In genomic region chr17:40330850-40331470, GRCh38 we compare ENCODE assay signal across 10 cellular contexts. TPM values are rescaled to one million over a fixed set of nuclear protein-coding genes. Genes with fewer than 3 reads are reported as not detected.
DNase-seq lines count a peak whose midpoint lies in the region; ATAC-seq, FAIRE-seq and TF ChIP-seq lines count a peak whose summit lies in the region.
"Had no signal": no experiment of that assay in that cellular context is flagged by ENCODE, and none has a peak within 500 bp of the region (broad histone marks: within the 10 kb centered on the region; RNA-seq: fewer than 3 reads in every experiment).

No MANE protein-coding gene starts in this region.

- BruUV-seq in HepG2 (replicated peaks; lab: Mats Ljungman, UMichigan) = no TSS peak

- H3K79me2 ChIP-seq in KMS-11 (ENCODE audit: insufficient read depth, low read depth) = peaks cover 100% of the 10 kb centered on the region
- H3K79me2 ChIP-seq in HepG2 (ENCODE audit: insufficient read depth, low read length) = peaks cover 19% of the 10 kb centered on the region

- TF ChIP-seq EP300 in HepG2 (IDR thresholded peaks at IDR 0.05; ENCODE audit: low read depth in 2 of 2, low read length in 2 of 2) (no peak), HepG2 (CRISPR knock-in tag; IDR thresholded peaks at IDR 0.05; ENCODE audit: borderline replicate concordance) (no peak)

- H3K36me3 Mint-ChIP-seq in activated naive CD4-positive, alpha-beta T cell treated with anti-CD3 and anti-CD28 coated beads, Interleukin-2, amount 50 U/mL, for 72 hours = peaks cover 0 to 20% of the 10 kb centered on the region in 2 donors

- H3K27ac Mint-ChIP-seq in activated naive CD4-positive, alpha-beta T cell treated with anti-CD3 and anti-CD28 coated beads, Interleukin-2, amount 50 U/mL, for 72 hours = peak overlapping the region; percentile 33 to 80

- H3K4me3 ChIP-seq in KMS-11 (IDR thresholded peaks at IDR 0.05; ENCODE audit: insufficient read depth, low read depth, low read length) (no peak overlapping the region), HepG2 (replicated peaks in 1 of 3; ENCODE audit: insufficient read depth in 1 of 3, low read depth in 2 of 3, low read length in 3 of 3) (no peak overlapping the region), stomach smooth muscle (ENCODE audit: low read length in 2 of 2) (peak overlapping the region; percentile 52 to 57)

- in situ Hi-C loops in HepG2 (cut with HindIII; ENCODE audit: extremely low pct_ligation_motif_present, low pct_unique_long_range_greater_than_20kb) (no loop called here), GM13977 (cut with MboI; ENCODE audit: low pct_unique_long_range_greater_than_20kb, low sequenced_read_pairs, unreplicated experiment) (no loop called here)

- WGBS in HepG2 (ENCODE audit: low lambda C conversion rate) = 99% methylated on average over 9 of the region's 10 CpGs

- peak overlapping the region; percentile 48; the same call in 1 of the 2 replicates for H3K4me2 ChIP-seq in KMS-11
- H3K4me2 ChIP-seq in HepG2 (ENCODE audit: low read depth, low read length) = no peak overlapping the region

- H3K36me3 ChIP-seq in KMS-11 (ENCODE audit: insufficient read depth) = no peaks in the 10 kb centered on the region
- peaks cover 0 to 6% of the 10 kb centered on the region in 2 experiments; a peak in 1 of 5 replicates for H3K36me3 ChIP-seq in HepG2 (replicated peaks in 1 of 2; ENCODE audit: control insufficient read depth in 1 of 2, insufficient read depth in 2 of 2, low read length in 2 of 2)
- H3K36me3 ChIP-seq in stomach smooth muscle (ENCODE audit: control insufficient read depth in 2 of 2, insufficient read depth in 2 of 2, low read length in 2 of 2) = peaks cover 0 to 5% of the 10 kb centered on the region in 2 donors

- intact Hi-C loops in HepG2 (cut with micrococcal nuclease; ENCODE audit: unreplicated experiment) = no loop called here

- no peaks in the 10 kb centered on the region for H3K9me3 Mint-ChIP-seq in activated naive CD4-positive, alpha-beta T cell treated with anti-CD3 and anti-CD28 coated beads, Interleukin-2, amount 50 U/mL, for 72 hours

- POLR2A ChIA-PET in HepG2 (lab: Yijun Ruan, JAX) = interaction anchor here (0.7 to 2.0 kb wide), 9 partner anchors 10 to 24 kb away, joined by 3 to 8 read pairs (median 4); no protein-coding TSS in a partner anchor

- H3K9ac ChIP-seq in KMS-11 (no peak overlapping the region), HepG2 (ENCODE audit: insufficient read depth, low read depth, low read length) (no peak overlapping the region), stomach smooth muscle (ENCODE audit: low read length in 2 of 2) (peak overlapping the region in 1 of 2 donors; percentile 62)

- no peaks in the 10 kb centered on the region for H3K9me3 ChIP-seq in HepG2 (ENCODE audit: low read length)
- no peaks in the 10 kb centered on the region for H3K9me3 ChIP-seq in stomach smooth muscle (ENCODE audit: control insufficient read depth in 2 of 2, low read length in 2 of 2)

- ATAC-seq in activated naive CD4-positive, alpha-beta T cell treated with anti-CD3 and anti-CD28 coated beads, Interleukin-2, amount 50 U/mL, for 72 hours = no peak
- ATAC-seq in HepG2 = no peak

- TF ChIP-seq CTCF in KMS-11 (conservative IDR thresholded peaks at IDR 0.05; ENCODE audit: low read depth, low read length) = no peak
- no peak for TF ChIP-seq CTCF in HepG2 (CRISPR knock-in tag; IDR thresholded peaks at IDR 0.05)
- no peak for TF ChIP-seq CTCF in GM13977 (IDR thresholded peaks at IDR 0.05; ENCODE audit: extremely low read depth, insufficient read depth, missing control alignments)

- H3K27me3 ChIP-seq in KMS-11 (ENCODE audit: insufficient read depth, low read depth) (no peaks in the 10 kb centered on the region), HepG2 (ENCODE audit: control insufficient read depth in 1 of 2, insufficient read depth in 2 of 2, low read length in 2 of 2) (no peaks in the 10 kb centered on the region), stomach smooth muscle (ENCODE audit: control insufficient read depth in 1 of 2, insufficient read depth in 2 of 2, low read length in 2 of 2) (no peaks in the 10 kb centered on the region)

- no peak for FAIRE-seq in HepG2 (lab: Jason Lieb, UNC)
- no peak for FAIRE-seq in GM12891 (lab: Jason Lieb, UNC)

- no peak for TF ChIP-seq RAD21 in HepG2 (CRISPR knock-in tag; IDR thresholded peaks at IDR 0.05)

- no peak overlapping the region for H3K27ac ChIP-seq in KMS-11
- no peak overlapping the region for H3K27ac ChIP-seq in HepG2 (ENCODE audit: extremely low read length, insufficient read depth, low read length)
- H3K27ac ChIP-seq in stomach smooth muscle (ENCODE audit: low read length) = peak overlapping the region; percentile 84

- H3K4me1 ChIP-seq in KMS-11 (ENCODE audit: low read depth, poor library complexity, severe bottlenecking) (peaks cover 84% of the 10 kb centered on the region), HepG2 (ENCODE audit: insufficient read depth, low read length) (peaks cover 85% of the 10 kb centered on the region), stomach smooth muscle (ENCODE audit: control insufficient read depth, insufficient read depth, low read length) (peaks cover 81% of the 10 kb centered on the region)

- H4K20me1 ChIP-seq in KMS-11 (ENCODE audit: insufficient read depth) = peaks cover 24% of the 10 kb centered on the region; the same call in 1 of the 2 replicates
- peaks cover 18% of the 10 kb centered on the region for H4K20me1 ChIP-seq in HepG2 (ENCODE audit: insufficient read depth, low read length)

- TF ChIP-seq POLR2A in HepG2 (IDR thresholded peaks at IDR 0.05; ENCODE audit: insufficient read depth in 1 of 2, low read depth in 2 of 2, low read length in 2 of 2) (no peak), GM12891 (IDR thresholded peaks at IDR 0.05; ENCODE audit: low read depth, low read length) (no peak)

- no peak overlapping the region for H2AFZ ChIP-seq in KMS-11 (ENCODE audit: low read depth)
- H2AFZ ChIP-seq in HepG2 (ENCODE audit: low read length) = no peak overlapping the region

- DNase-seq in activated naive CD4-positive, alpha-beta T cell treated with anti-CD3 and anti-CD28 coated beads, Interleukin-2, amount 50 U/mL, for 72 hours (ENCODE audit: low spot score in 2 of 2) = no peak
- DNase-seq in HepG2 (ENCODE audit: low spot score) = no peak
- DNase-seq in NOMO-1 (lab: John Stamatoyannopoulos, UW; ENCODE audit: unreplicated experiment in 2 of 2) = no peak
- no peak for DNase-seq in GM12891 (ENCODE audit: insufficient read length, low spot score)
- no peak for DNase-seq in GM13977 (ENCODE audit: low spot score)
- DNase-seq: activated CD4-positive, CD25-positive, alpha-beta regulatory T cell treated with anti-CD3 and anti-CD28 coated beads, Interleukin-2, amount 50 U/mL, for 72 hours; MM.1S; stimulated activated CD8-positive, alpha-beta memory T cell treated with anti-CD3 and anti-CD28 coated beads, Interleukin-4, amount 100 ng/mL, for 48 hours had no signal

- CTCF ChIA-PET in HepG2 (lab: Yijun Ruan, JAX; ENCODE audit: low intra/inter-chr PET ratio, low total read pairs) = no interaction called here

RNA-seq across cellular contexts. Expression of gene RARA, which starts 22.0 kb away (rescaled TPM):
- 10 to 100 TPM; 21.0 to 23.0 TPM for total RNA-seq in activated naive CD4-positive, alpha-beta T cell treated with anti-CD3 and anti-CD28 coated beads, Interleukin-2, amount 50 U/mL, for 72 hours
- total RNA-seq in HepG2 (2016; rRNA removed; fragmentation: Illumina TruSeq; extraction: Trizol) = 8.6 and 8.9 TPM in 2 replicates
- 3.2 and 3.7 TPM in 2 replicates for total RNA-seq in HepG2 (2016; cell fraction: cytosol; rRNA removed; fragmentation: Illumina TruSeq; extraction: Trizol; ENCODE audit: low read depth)
- total RNA-seq in HepG2 (2016; cell fraction: insoluble cytoplasmic fraction; rRNA removed; fragmentation: Illumina TruSeq; extraction: Trizol) = 6.7 and 9.5 TPM in 2 replicates
- 8.2 and 11.1 TPM in 2 replicates for total RNA-seq in HepG2 (2016; cell fraction: membrane; rRNA removed; fragmentation: Illumina TruSeq; extraction: Trizol)
- total RNA-seq in HepG2 (2016; cell fraction: nucleus; rRNA removed; fragmentation: Illumina TruSeq; extraction: Trizol) = 6.0 and 7.0 TPM in 2 replicates
- polyA plus RNA-seq in HepG2 (2011; rRNA removed) = 6.0 and 6.4 TPM in 2 replicates
- polyA plus RNA-seq in HepG2 (2011; cell fraction: cytosol; rRNA removed) = 2.2 and 3.8 TPM in 2 replicates
- polyA plus RNA-seq in HepG2 (2011; cell fraction: nucleus; rRNA removed) = 13.2 and 13.3 TPM in 2 replicates
- polyA plus RNA-seq in HepG2 (2012) = 15.4 and 16.1 TPM in 2 replicates
- 3.8 and 5.4 TPM in 2 replicates for polyA plus RNA-seq in HepG2 (2016; cell fraction: cytosol; fragmentation: Illumina TruSeq; extraction: Trizol; ENCODE audit: low read depth)
- 12.7 and 17.8 TPM in 2 replicates for polyA plus RNA-seq in HepG2 (2016; cell fraction: insoluble cytoplasmic fraction; fragmentation: Illumina TruSeq; extraction: Trizol; ENCODE audit: low read depth)
- polyA plus RNA-seq in HepG2 (2016; cell fraction: membrane; fragmentation: Illumina TruSeq; extraction: Trizol; ENCODE audit: low read depth) = 9.6 and 13.8 TPM in 2 replicates
- 19.0 and 19.4 TPM in 2 replicates for polyA plus RNA-seq in HepG2 (2016; cell fraction: nucleus; fragmentation: Illumina TruSeq; extraction: Trizol; ENCODE audit: insufficient read depth, low read depth)
- polyA minus RNA-seq in HepG2 (2011; rRNA and poly(A)+ RNA removed; ENCODE audit: low replicate concordance) = 6.4 and 11.7 TPM in 2 replicates
- polyA minus RNA-seq in HepG2 (2011; cell fraction: cytosol; rRNA and poly(A)+ RNA removed) = 6.7 and 8.2 TPM in 2 replicates
- polyA minus RNA-seq in HepG2 (2011; cell fraction: nucleus; rRNA and poly(A)+ RNA removed) = 5.2 and 6.7 TPM in 2 replicates
- 24.8 TPM for polyA plus RNA-seq in GM12891 (2012; ENCODE audit: low read depth, missing spikeins)

RNA-seq across cellular contexts. Expression of gene GJD3, which starts 33.6 kb away (rescaled TPM):
- total RNA-seq in activated naive CD4-positive, alpha-beta T cell treated with anti-CD3 and anti-CD28 coated beads, Interleukin-2, amount 50 U/mL, for 72 hours = not detected
- total RNA-seq in HepG2 (2016; rRNA removed; fragmentation: Illumina TruSeq; extraction: Trizol) = not detected in 2 replicates
- not detected in 2 replicates for total RNA-seq in HepG2 (2016; cell fraction: cytosol; rRNA removed; fragmentation: Illumina TruSeq; extraction: Trizol; ENCODE audit: low read depth)
- not detected in 2 replicates for total RNA-seq in HepG2 (2016; cell fraction: insoluble cytoplasmic fraction; rRNA removed; fragmentation: Illumina TruSeq; extraction: Trizol)
- not detected in 2 replicates for total RNA-seq in HepG2 (2016; cell fraction: membrane; rRNA removed; fragmentation: Illumina TruSeq; extraction: Trizol)
- total RNA-seq in HepG2 (2016; cell fraction: nucleus; rRNA removed; fragmentation: Illumina TruSeq; extraction: Trizol) = not detected in 2 replicates
- polyA plus RNA-seq in HepG2 (2011; rRNA removed) = not detected in 2 replicates
- not detected in 2 replicates for polyA plus RNA-seq in HepG2 (2011; cell fraction: cytosol; rRNA removed)
- not detected in 2 replicates for polyA plus RNA-seq in HepG2 (2011; cell fraction: nucleus; rRNA removed)
- polyA plus RNA-seq in HepG2 (2012) = not detected in 2 replicates
- polyA plus RNA-seq in HepG2 (2016; cell fraction: cytosol; fragmentation: Illumina TruSeq; extraction: Trizol; ENCODE audit: low read depth) = not detected in 2 replicates
- not detected in 2 replicates for polyA plus RNA-seq in HepG2 (2016; cell fraction: insoluble cytoplasmic fraction; fragmentation: Illumina TruSeq; extraction: Trizol; ENCODE audit: low read depth)
- not detected in 2 replicates for polyA plus RNA-seq in HepG2 (2016; cell fraction: membrane; fragmentation: Illumina TruSeq; extraction: Trizol; ENCODE audit: low read depth)
- polyA plus RNA-seq in HepG2 (2016; cell fraction: nucleus; fragmentation: Illumina TruSeq; extraction: Trizol; ENCODE audit: insufficient read depth, low read depth) = not detected in 2 replicates
- not detected in 2 replicates for polyA minus RNA-seq in HepG2 (2011; rRNA and poly(A)+ RNA removed; ENCODE audit: low replicate concordance)
- polyA minus RNA-seq in HepG2 (2011; cell fraction: cytosol; rRNA and poly(A)+ RNA removed) = not detected in 2 replicates
- not detected in 2 replicates for polyA minus RNA-seq in HepG2 (2011; cell fraction: nucleus; rRNA and poly(A)+ RNA removed)
- 0.21 TPM for polyA plus RNA-seq in GM12891 (2012; ENCODE audit: low read depth, missing spikeins)

RNA-seq across cellular contexts. Expression of gene CDC6, which starts 43.3 kb away (rescaled TPM):
- total RNA-seq in activated naive CD4-positive, alpha-beta T cell treated with anti-CD3 and anti-CD28 coated beads, Interleukin-2, amount 50 U/mL, for 72 hours = 10 to 100 TPM; 81.8 to 86.7 TPM
- total RNA-seq in HepG2 (2016; rRNA removed; fragmentation: Illumina TruSeq; extraction: Trizol) = 114 and 154 TPM in 2 replicates
- 24.3 and 27.3 TPM in 2 replicates for total RNA-seq in HepG2 (2016; cell fraction: cytosol; rRNA removed; fragmentation: Illumina TruSeq; extraction: Trizol; ENCODE audit: low read depth)
- 117 and 162 TPM in 2 replicates for total RNA-seq in HepG2 (2016; cell fraction: insoluble cytoplasmic fraction; rRNA removed; fragmentation: Illumina TruSeq; extraction: Trizol)
- total RNA-seq in HepG2 (2016; cell fraction: membrane; rRNA removed; fragmentation: Illumina TruSeq; extraction: Trizol) = 42.3 and 51.8 TPM in 2 replicates
- 89.2 and 89.6 TPM in 2 replicates for total RNA-seq in HepG2 (2016; cell fraction: nucleus; rRNA removed; fragmentation: Illumina TruSeq; extraction: Trizol)
- polyA plus RNA-seq in HepG2 (2011; rRNA removed) = 10.7 and 17.4 TPM in 2 replicates
- polyA plus RNA-seq in HepG2 (2011; cell fraction: cytosol; rRNA removed) = 6.9 and 8.8 TPM in 2 replicates
- 9.6 and 11.4 TPM in 2 replicates for polyA plus RNA-seq in HepG2 (2011; cell fraction: nucleus; rRNA removed)
- polyA plus RNA-seq in HepG2 (2012) = 8.4 and 23.9 TPM in 2 replicates
- 12.0 and 14.2 TPM in 2 replicates for polyA plus RNA-seq in HepG2 (2016; cell fraction: cytosol; fragmentation: Illumina TruSeq; extraction: Trizol; ENCODE audit: low read depth)
- 133 and 135 TPM in 2 replicates for polyA plus RNA-seq in HepG2 (2016; cell fraction: insoluble cytoplasmic fraction; fragmentation: Illumina TruSeq; extraction: Trizol; ENCODE audit: low read depth)
- polyA plus RNA-seq in HepG2 (2016; cell fraction: membrane; fragmentation: Illumina TruSeq; extraction: Trizol; ENCODE audit: low read depth) = 15.3 and 18.9 TPM in 2 replicates
- 98.6 and 99.5 TPM in 2 replicates for polyA plus RNA-seq in HepG2 (2016; cell fraction: nucleus; fragmentation: Illumina TruSeq; extraction: Trizol; ENCODE audit: insufficient read depth, low read depth)
- 8.7 and 50.8 TPM in 2 replicates for polyA minus RNA-seq in HepG2 (2011; rRNA and poly(A)+ RNA removed; ENCODE audit: low replicate concordance)
- 9.4 and 10.7 TPM in 2 replicates for polyA minus RNA-seq in HepG2 (2011; cell fraction: cytosol; rRNA and poly(A)+ RNA removed)
- 31.5 and 47.0 TPM in 2 replicates for polyA minus RNA-seq in HepG2 (2011; cell fraction: nucleus; rRNA and poly(A)+ RNA removed)
- 21.1 TPM for polyA plus RNA-seq in GM12891 (2012; ENCODE audit: low read depth, missing spikeins)

Comparison
In these comparisons a context has a peak if more than half of its experiments do, and no peak if none do; other contexts are left out.
1. H3K4me3 ChIP-seq: peak in stomach smooth muscle (2 of 2); none in KMS-11 (single experiment) and HepG2 (0 of 3).